In genomic region chr16:68022728-68023537, GRCh38 we compare ENCODE assay signal across 8 cellular contexts. TPM values are rescaled to one million over a fixed set of nuclear protein-coding genes. Genes with fewer than 3 reads are reported as not detected.
A peak's percentile ranks its signal among the peaks of the same experiment; 100 is the strongest.
DNase-seq lines count a peak whose midpoint lies in the region; ATAC-seq, FAIRE-seq and TF ChIP-seq lines count a peak whose summit lies in the region.

DDX28 (minus strand) TSS chr16:68023232; CDS start chr16:68023202, 30 bp downstream.
DUS2 (plus strand) TSS chr16:68023284; CDS start chr16:68038024, 14,740 bp downstream.

- TF ChIP-seq CTCF in astrocyte (IDR thresholded peaks at IDR 0.05; ENCODE audit: insufficient read depth, low read depth, low read length) (no peak), hepatocyte (IDR thresholded peaks at IDR 0.05; ENCODE audit: poor library complexity) (no peak), vagina (IDR thresholded peaks at IDR 0.05) (peak in 2 of 3 experiments; percentile 0 to 8)

- H3K4me1 Mint-ChIP-seq in astrocyte (ENCODE audit: low read depth, unreplicated experiment): peaks cover 6% of the 10 kb centered on the region

- peaks cover 9% of the 10 kb centered on the region for H4K20me1 ChIP-seq in astrocyte (ENCODE audit: insufficient read depth, low read length)
- H4K20me1 ChIP-seq in hepatocyte (ENCODE audit: insufficient read depth, poor library complexity, severe bottlenecking): no peaks in the 10 kb centered on the region

- H3K4me2 ChIP-seq in astrocyte (ENCODE audit: low read length) (peak within 1 kb of the TSS; percentile 90), hepatocyte (peak within 1 kb of the TSS; percentile 93)

- H3K9me3 ChIP-seq in astrocyte (ENCODE audit: insufficient read depth, low read depth, low read length) (no peaks in the 10 kb centered on the region), hepatocyte (ENCODE audit: low read depth) (no peaks in the 10 kb centered on the region), vagina (no peaks in the 10 kb centered on the region)

- peak within 1 kb of the TSS; percentile 97 for H3K4me3 Mint-ChIP-seq in astrocyte (ENCODE audit: unreplicated experiment)

- no peaks in the 10 kb centered on the region for H3K9me3 Mint-ChIP-seq in astrocyte (ENCODE audit: unreplicated experiment)

- H3K4me1 ChIP-seq in astrocyte (ENCODE audit: insufficient read depth, low read length) (peaks cover 17% of the 10 kb centered on the region), hepatocyte (ENCODE audit: insufficient read depth) (peaks cover 14% of the 10 kb centered on the region), rectal smooth muscle tissue (ENCODE audit: control insufficient read depth, insufficient read depth, low read length) (peaks cover 7% of the 10 kb centered on the region), vagina (peaks cover 24% of the 10 kb centered on the region)

- H3K27me3 Mint-ChIP-seq in astrocyte (ENCODE audit: low read depth, unreplicated experiment): no peaks in the 10 kb centered on the region

- no peaks in the 10 kb centered on the region for H3K9me2 ChIP-seq in hepatocyte (replicated peaks; ENCODE audit: insufficient read depth)

- H3K36me3 ChIP-seq in astrocyte (ENCODE audit: insufficient read depth, low read length): peaks cover 4% of the 10 kb centered on the region
- no peaks in the 10 kb centered on the region for H3K36me3 ChIP-seq in hepatocyte (replicated peaks; ENCODE audit: insufficient read depth, low read depth)
- no peaks in the 10 kb centered on the region for H3K36me3 ChIP-seq in rectal smooth muscle tissue (ENCODE audit: control insufficient read depth, insufficient read depth, low read length)
- H3K36me3 ChIP-seq in vagina: peaks cover 0 to 13% of the 10 kb centered on the region in 2 donors

- peak; percentile 29 for DNase-seq in NCI-H2029 treated with DMSO at 0.1 percent for 48 hours (lab: John Stamatoyannopoulos, UW)
- DNase-seq in T-helper 9 cell: peak; percentile 92
- peak; percentile 90 for DNase-seq in astrocyte (ENCODE audit: low read depth)
- peak; percentile 94 for DNase-seq in hepatocyte (ENCODE audit: low spot score)
- DNase-seq in vagina (ENCODE audit: extremely low spot score in 2 of 2): peak in 1 of 2 donors; percentile 93

- H3K9ac ChIP-seq in astrocyte (ENCODE audit: low read length) (peak within 1 kb of the TSS; percentile 96), rectal smooth muscle tissue (ENCODE audit: low read length) (peak within 1 kb of the TSS; percentile 99)

- FAIRE-seq in astrocyte (lab: Jason Lieb, UNC): no peak

- ATAC-seq in GM18502 (IDR thresholded peaks at IDR 0.05; ENCODE audit: poor library complexity, unreplicated experiment) (peak; percentile 77), HG02970 (IDR thresholded peaks at IDR 0.05; ENCODE audit: low FRiP score, unreplicated experiment) (peak; percentile 88)

- no peak for TF ChIP-seq POLR2A in vagina (IDR thresholded peaks at IDR 0.05)

- H3K79me2 ChIP-seq in astrocyte (ENCODE audit: insufficient read depth, low read length): peaks cover 37% of the 10 kb centered on the region
- peaks cover 32% of the 10 kb centered on the region for H3K79me2 ChIP-seq in hepatocyte

- H3K27ac Mint-ChIP-seq in astrocyte (ENCODE audit: unreplicated experiment): peak within 1 kb of the TSS; percentile 96

- H3K27me3 ChIP-seq in astrocyte (ENCODE audit: insufficient read depth, low read length): no peaks in the 10 kb centered on the region
- no peaks in the 10 kb centered on the region for H3K27me3 ChIP-seq in hepatocyte
- H3K27me3 ChIP-seq in rectal smooth muscle tissue (ENCODE audit: control insufficient read depth, insufficient read depth, low read length): no peaks in the 10 kb centered on the region
- no peaks in the 10 kb centered on the region for H3K27me3 ChIP-seq in vagina

- H2AFZ ChIP-seq in astrocyte (ENCODE audit: low read depth, low read length) (peak within 1 kb of the TSS; percentile 97), hepatocyte (peak within 1 kb of the TSS; percentile 97)

- 2% methylated on average over 84 of the region's 84 CpGs for WGBS in hepatocyte (ENCODE audit: low lambda C conversion rate, missing lambda C conversion rate)

- H3K4me3 ChIP-seq in astrocyte (ENCODE audit: insufficient read depth, low read depth, low read length): peak within 1 kb of the TSS; percentile 88
- H3K4me3 ChIP-seq in hepatocyte: peak within 1 kb of the TSS; percentile 88
- peak within 1 kb of the TSS; percentile 99 for H3K4me3 ChIP-seq in rectal smooth muscle tissue (ENCODE audit: low read length)
- H3K4me3 ChIP-seq in vagina: peak within 1 kb of the TSS; percentile 88 to 93

- peak within 1 kb of the TSS; percentile 85 for H3K27ac ChIP-seq in astrocyte (ENCODE audit: low read depth, low read length)
- peak within 1 kb of the TSS; percentile 93 for H3K27ac ChIP-seq in hepatocyte
- H3K27ac ChIP-seq in rectal smooth muscle tissue (ENCODE audit: low read depth, low read length): peak within 1 kb of the TSS; percentile 77
- H3K27ac ChIP-seq in vagina: peak within 1 kb of the TSS; percentile 77

- intact Hi-C loops in vagina (cut with DNase I): loop anchor here (5.0 kb wide), 1 partner anchor 59 kb away; no protein-coding TSS in a partner anchor

- H3K36me3 Mint-ChIP-seq in astrocyte (ENCODE audit: low read depth, unreplicated experiment): peaks cover 6% of the 10 kb centered on the region

RNA-seq across cellular contexts. Expression of gene DDX28, which starts in this region (rescaled TPM):
- total RNA-seq in astrocyte (5.5 and 6.2 TPM in 2 replicates), hepatocyte (8.6 and 11.1 TPM in 2 replicates), vagina (17.7 TPM)
- polyA plus RNA-seq in hepatocyte: 12.5 and 15.0 TPM in 2 replicates

RNA-seq across cellular contexts. Expression of gene DUS2, which starts in this region (rescaled TPM):
- total RNA-seq in astrocyte (14.0 and 14.9 TPM in 2 replicates), hepatocyte (11.8 and 12.2 TPM in 2 replicates), vagina (11.5 TPM)
- 15.6 and 18.0 TPM in 2 replicates for polyA plus RNA-seq in hepatocyte

Comparison
In these comparisons a context has a peak if more than half of its experiments do, and no peak if none do; other contexts are left out.
1. CTCF ChIP-seq: peak in vagina (2 of 3); none in astrocyte (single experiment) and hepatocyte (single experiment).
2. Peak in every context shown above with its lines, with median percentiles within 50 percentile points of each other: H3K27ac ChIP-seq and H3K4me3 ChIP-seq.